Comparison of ENCODE assay signal across 17 cellular contexts in the genomic region with DNA sequence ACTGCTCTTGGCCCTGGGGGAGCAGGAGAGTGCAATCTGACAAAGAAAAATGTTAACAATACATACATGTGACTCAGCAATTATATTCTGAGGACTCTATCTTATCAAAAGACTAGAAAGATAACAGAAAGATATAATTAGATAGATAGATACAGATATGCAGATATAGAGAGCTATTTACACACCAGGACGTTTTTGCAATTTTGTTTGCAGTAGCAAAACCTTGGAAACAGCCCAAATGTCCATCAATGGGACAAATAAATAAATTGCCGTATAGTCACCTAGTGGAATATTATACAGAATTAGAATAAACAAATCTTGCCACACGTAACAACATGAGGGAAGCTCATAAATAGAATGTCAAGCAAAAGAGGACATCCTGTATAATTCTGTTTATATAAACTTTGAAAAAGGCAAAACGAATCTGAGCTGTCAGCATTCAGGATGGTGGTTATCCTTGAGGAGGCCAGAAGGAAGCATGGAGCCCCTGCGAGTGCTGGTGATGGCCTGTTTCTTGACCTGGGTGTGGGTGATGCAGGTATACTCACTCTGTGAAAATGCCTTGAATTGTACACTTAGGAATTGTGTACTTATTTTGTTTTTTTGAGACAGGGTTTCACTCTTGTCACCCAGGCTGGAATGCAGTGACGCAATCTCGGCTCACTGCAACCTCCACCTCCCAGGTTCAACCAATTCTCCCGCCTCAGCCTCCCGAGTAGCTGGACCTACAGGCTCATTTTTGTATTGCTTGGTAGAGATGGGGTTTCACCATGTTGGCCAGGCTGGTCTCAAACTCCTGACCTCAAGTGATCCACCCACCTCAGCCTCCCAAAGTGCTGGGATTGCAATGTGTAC. TPM values are rescaled to one million over a fixed set of nuclear protein-coding genes. Genes with fewer than 3 reads are reported as not detected.
"Had no signal": no experiment of that assay in that cellular context is flagged by ENCODE, and none has a peak within 500 bp of the region (broad histone marks: within the 10 kb centered on the region; RNA-seq: fewer than 3 reads in every experiment).

No MANE protein-coding gene starts in this region.

- H3K27ac ChIP-seq: esophagus squamous epithelium, left lung, tibial artery had no signal

- ATAC-seq: activated CD8-positive, alpha-beta T cell treated with anti-CD3 and anti-CD28 coated beads for 36 hours; left lung; stimulated activated effector memory CD8-positive, alpha-beta T cell treated with anti-CD3 and anti-CD28 coated beads, Interleukin-12 subunit alpha, Interleukin-12 subunit beta, amount 100 ng/mL, for 72 hours; T-cell had no signal

- H3K4me1 ChIP-seq: left lung, tibial artery had no signal

- H3K9me3 Mint-ChIP-seq: activated CD8-positive, alpha-beta T cell treated with anti-CD3 and anti-CD28 coated beads for 36 hours; stimulated activated effector memory CD8-positive, alpha-beta T cell treated with anti-CD3 and anti-CD28 coated beads, Interleukin-12 subunit alpha, Interleukin-12 subunit beta, amount 100 ng/mL, for 72 hours had no signal

- H3K4me1 Mint-ChIP-seq: stimulated activated effector memory CD8-positive, alpha-beta T cell treated with anti-CD3 and anti-CD28 coated beads, Interleukin-12 subunit alpha, Interleukin-12 subunit beta, amount 100 ng/mL, for 72 hours had no signal

- H3K27ac Mint-ChIP-seq: activated CD8-positive, alpha-beta T cell treated with anti-CD3 and anti-CD28 coated beads for 36 hours; stimulated activated effector memory CD8-positive, alpha-beta T cell treated with anti-CD3 and anti-CD28 coated beads, Interleukin-12 subunit alpha, Interleukin-12 subunit beta, amount 100 ng/mL, for 72 hours; T-cell had no signal

- DNase-seq: activated CD8-positive, alpha-beta memory T cell treated with anti-CD3 and anti-CD28 coated beads, Interleukin-2, amount 50 U/mL, for 4 hours; activated CD8-positive, alpha-beta T cell treated with anti-CD3 and anti-CD28 coated beads for 36 hours; activated naive CD4-positive, alpha-beta T cell; aorta; esophagus squamous epithelium; foreskin fibroblast; islet precursor cell; left lung; mesenchymal stem cell; T-cell; T1000; tibial artery had no signal

- H3K36me3 Mint-ChIP-seq: stimulated activated effector memory CD8-positive, alpha-beta T cell treated with anti-CD3 and anti-CD28 coated beads, Interleukin-12 subunit alpha, Interleukin-12 subunit beta, amount 100 ng/mL, for 72 hours; T-cell had no signal

- H3K4me3 Mint-ChIP-seq: activated CD8-positive, alpha-beta T cell treated with anti-CD3 and anti-CD28 coated beads for 36 hours; stimulated activated effector memory CD8-positive, alpha-beta T cell treated with anti-CD3 and anti-CD28 coated beads, Interleukin-12 subunit alpha, Interleukin-12 subunit beta, amount 100 ng/mL, for 72 hours; T-cell had no signal

- H3K4me3 ChIP-seq: esophagus squamous epithelium, left lung, smooth muscle cell, tibial artery had no signal

- H3K36me3 ChIP-seq: esophagus squamous epithelium, left lung, tibial artery had no signal

- H3K9me3 ChIP-seq: esophagus squamous epithelium, left lung, tibial artery had no signal

RNA-seq across cellular contexts. Expression of gene TRIM63, which starts 12.8 kb away (rescaled TPM):
- total RNA-seq: renal cortical epithelial cell, smooth muscle cell, T-cell had no signal
- polyA plus RNA-seq: neural cell had no signal

RNA-seq across cellular contexts. Expression of gene SLC30A2, which starts 34.3 kb away (rescaled TPM):
- total RNA-seq: activated CD8-positive, alpha-beta T cell treated with anti-CD3 and anti-CD28 coated beads for 36 hours; aorta; esophagus squamous epithelium; osteoblast had no signal

RNA-seq across cellular contexts. Expression of gene EXTL1, which starts 58.6 kb away (rescaled TPM):
- total RNA-seq: activated CD8-positive, alpha-beta T cell treated with anti-CD3 and anti-CD28 coated beads for 36 hours; esophagus squamous epithelium had no signal
